17 cellular contexts compared by ENCODE assay signal in genomic region chr2:226839960-226840359, GRCh38. TPM values are rescaled to one million over a fixed set of nuclear protein-coding genes. Genes with fewer than 3 reads are reported as not detected.
DNase-seq lines count a peak whose midpoint lies in the region; TF ChIP-seq lines count a peak whose summit lies in the region.
"Had no signal": no experiment of that assay in that cellular context is flagged by ENCODE, and none has a peak within 500 bp of the region (broad histone marks: within the 10 kb centered on the region; RNA-seq: fewer than 3 reads in every experiment).

No MANE protein-coding gene starts in this region.

- H3K27ac ChIP-seq in WERI-Rb-1 (no peak overlapping the region), neural cell (ENCODE audit: low read length) (peak overlapping the region; percentile 51), brain microvascular endothelial cell (no peak overlapping the region)
- H3K27ac ChIP-seq: coronary artery, epithelial cell of prostate, right lobe of liver had no signal

- in situ Hi-C loops in brain microvascular endothelial cell (cut with HindIII; ENCODE audit: low pct_ligation_motif_present, low sequenced_read_pairs): no loop called here

- DNase-seq in activated T-cell treated with anti-CD3 and anti-CD28 coated beads, Interleukin-2, amount 50 U/mL, for 24 hours: no peak
- no peak for DNase-seq in activated T-cell treated with anti-CD3 and anti-CD28 coated beads, Interleukin-2, amount 50 U/mL, for 48 hours
- DNase-seq in LHCN-M2 (ENCODE audit: low read depth): peak; percentile 39
- peak; percentile 28 for DNase-seq in WERI-Rb-1
- DNase-seq in brain microvascular endothelial cell: no peak
- no peak for DNase-seq in GDM1 (lab: John Stamatoyannopoulos, UW)
- no peak for DNase-seq in NCI-H2196 treated with DMSO at 0.1 percent for 48 hours (lab: John Stamatoyannopoulos, UW; ENCODE audit: unreplicated experiment)
- DNase-seq: aorta; HCEC 1CT; IMR-90; nucleus accumbens; right lobe of liver; RPMI8226; stimulated activated CD4-positive, alpha-beta T cell treated with anti-CD3 and anti-CD28 coated beads, Interleukin-4, amount 100 ng/mL, for 1 hour had no signal

- no peak for TF ChIP-seq RAD21 in neural cell (conservative IDR thresholded peaks at IDR 0.05)

- H3K27me3 ChIP-seq in WERI-Rb-1 (ENCODE audit: insufficient read depth, low read depth, severe bottlenecking) (no peaks in the 10 kb centered on the region), neural cell (ENCODE audit: insufficient read depth, low read depth, low read length) (no peaks in the 10 kb centered on the region), brain microvascular endothelial cell (replicated peaks) (no peaks in the 10 kb centered on the region)
- H3K27me3 ChIP-seq: right lobe of liver had no signal

- H3K27ac Mint-ChIP-seq in activated T-cell treated with anti-CD3 and anti-CD28 coated beads, Interleukin-2, amount 50 U/mL, for 24 hours: peak overlapping the region; percentile 99

- H3K36me3 ChIP-seq in WERI-Rb-1: no peaks in the 10 kb centered on the region
- no peaks in the 10 kb centered on the region for H3K36me3 ChIP-seq in neural cell (ENCODE audit: insufficient read depth, low read length)
- H3K36me3 ChIP-seq in brain microvascular endothelial cell (replicated peaks): no peaks in the 10 kb centered on the region
- H3K36me3 ChIP-seq: right lobe of liver had no signal

- H3K4me2 ChIP-seq in neural cell (ENCODE audit: low read length): peak overlapping the region; percentile 0

- H3K4me3 ChIP-seq in WERI-Rb-1 (ENCODE audit: low read depth, low read length) (no peak overlapping the region), neural cell (ENCODE audit: low read length) (peak overlapping the region; percentile 33), brain microvascular endothelial cell (ENCODE audit: low read depth, low read length) (no peak overlapping the region)
- H3K4me3 ChIP-seq: coronary artery, right lobe of liver had no signal

- no peak overlapping the region for H3K9ac ChIP-seq in neural cell (ENCODE audit: low read length)

- H3K4me1 Mint-ChIP-seq in activated T-cell treated with anti-CD3 and anti-CD28 coated beads, Interleukin-2, amount 50 U/mL, for 24 hours (ENCODE audit: low read depth): peaks cover 72% of the 10 kb centered on the region

- peaks cover 82% of the 10 kb centered on the region for H3K36me3 Mint-ChIP-seq in activated T-cell treated with anti-CD3 and anti-CD28 coated beads, Interleukin-2, amount 50 U/mL, for 24 hours (ENCODE audit: low read depth)

- no peaks in the 10 kb centered on the region for H3K9me2 ChIP-seq in neural cell (ENCODE audit: insufficient read depth, low read length)

- H2AFZ ChIP-seq in neural cell (ENCODE audit: low read depth, low read length): no peak overlapping the region

- TF ChIP-seq CTCF in WERI-Rb-1 (IDR thresholded peaks at IDR 0.05; ENCODE audit: low read depth, low read length) (no peak), neural cell (IDR thresholded peaks at IDR 0.05; ENCODE audit: poor library complexity, severe bottlenecking) (no peak), brain microvascular endothelial cell (IDR thresholded peaks at IDR 0.05; ENCODE audit: low read depth, low read length, missing control alignments) (no peak)

- H3K9me3 Mint-ChIP-seq in activated T-cell treated with anti-CD3 and anti-CD28 coated beads, Interleukin-2, amount 50 U/mL, for 24 hours: no peaks in the 10 kb centered on the region

- TF ChIP-seq EP300 in neural cell (conservative IDR thresholded peaks at IDR 0.05; ENCODE audit: poor library complexity, severe bottlenecking): no peak

- H3K9me3 ChIP-seq in WERI-Rb-1 (ENCODE audit: severe bottlenecking) (peaks cover 6% of the 10 kb centered on the region), neural cell (ENCODE audit: low read length) (no peaks in the 10 kb centered on the region)
- H3K9me3 ChIP-seq: right lobe of liver had no signal

- no peaks in the 10 kb centered on the region for H4K20me1 ChIP-seq in neural cell (ENCODE audit: insufficient read depth)

- no peak overlapping the region for H3K4me3 Mint-ChIP-seq in activated T-cell treated with anti-CD3 and anti-CD28 coated beads, Interleukin-2, amount 50 U/mL, for 24 hours

- H3F3A ChIP-seq in neural cell (ENCODE audit: insufficient read depth, low read length, poor library complexity, severe bottlenecking): peaks cover 5% of the 10 kb centered on the region

- H3K27me3 Mint-ChIP-seq in activated T-cell treated with anti-CD3 and anti-CD28 coated beads, Interleukin-2, amount 50 U/mL, for 24 hours: no peaks in the 10 kb centered on the region

- H3K79me2 ChIP-seq in neural cell (replicated peaks; ENCODE audit: insufficient read depth, low read length): peaks cover 5% of the 10 kb centered on the region

TF ChIP-seq in neural cell, 6 proteins besides CTCF, POLR2A, EP300 and RAD21:
- TF ChIP-seq POLR2AphosphoS5 (IDR thresholded peaks at IDR 0.05): no peak
- TF ChIP-seq TAF1 (IDR thresholded peaks at IDR 0.05; ENCODE audit: low read depth): no peak
- no peak for TF ChIP-seq MXI1 (conservative IDR thresholded peaks at IDR 0.05; ENCODE audit: poor library complexity, severe bottlenecking)
- TF ChIP-seq SMC3 (conservative IDR thresholded peaks at IDR 0.05; ENCODE audit: poor library complexity): no peak
- TF ChIP-seq, protein P1, sequence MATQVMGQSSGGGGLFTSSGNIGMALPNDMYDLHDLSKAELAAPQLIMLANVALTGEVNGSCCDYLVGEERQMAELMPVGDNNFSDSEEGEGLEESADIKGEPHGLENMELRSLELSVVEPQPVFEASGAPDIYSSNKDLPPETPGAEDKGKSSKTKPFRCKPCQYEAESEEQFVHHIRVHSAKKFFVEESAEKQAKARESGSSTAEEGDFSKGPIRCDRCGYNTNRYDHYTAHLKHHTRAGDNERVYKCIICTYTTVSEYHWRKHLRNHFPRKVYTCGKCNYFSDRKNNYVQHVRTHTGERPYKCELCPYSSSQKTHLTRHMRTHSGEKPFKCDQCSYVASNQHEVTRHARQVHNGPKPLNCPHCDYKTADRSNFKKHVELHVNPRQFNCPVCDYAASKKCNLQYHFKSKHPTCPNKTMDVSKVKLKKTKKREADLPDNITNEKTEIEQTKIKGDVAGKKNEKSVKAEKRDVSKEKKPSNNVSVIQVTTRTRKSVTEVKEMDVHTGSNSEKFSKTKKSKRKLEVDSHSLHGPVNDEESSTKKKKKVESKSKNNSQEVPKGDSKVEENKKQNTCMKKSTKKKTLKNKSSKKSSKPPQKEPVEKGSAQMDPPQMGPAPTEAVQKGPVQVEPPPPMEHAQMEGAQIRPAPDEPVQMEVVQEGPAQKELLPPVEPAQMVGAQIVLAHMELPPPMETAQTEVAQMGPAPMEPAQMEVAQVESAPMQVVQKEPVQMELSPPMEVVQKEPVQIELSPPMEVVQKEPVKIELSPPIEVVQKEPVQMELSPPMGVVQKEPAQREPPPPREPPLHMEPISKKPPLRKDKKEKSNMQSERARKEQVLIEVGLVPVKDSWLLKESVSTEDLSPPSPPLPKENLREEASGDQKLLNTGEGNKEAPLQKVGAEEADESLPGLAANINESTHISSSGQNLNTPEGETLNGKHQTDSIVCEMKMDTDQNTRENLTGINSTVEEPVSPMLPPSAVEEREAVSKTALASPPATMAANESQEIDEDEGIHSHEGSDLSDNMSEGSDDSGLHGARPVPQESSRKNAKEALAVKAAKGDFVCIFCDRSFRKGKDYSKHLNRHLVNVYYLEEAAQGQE (IDR thresholded peaks at IDR 0.05; ENCODE audit: borderline replicate concordance): no peak
- no peak for TF ChIP-seq EZH2 (IDR thresholded peaks at IDR 0.05; ENCODE audit: borderline replicate concordance, insufficient read depth, low read length, poor library complexity, severe bottlenecking)

RNA-seq across cellular contexts. Expression of gene RHBDD1, which starts 4.1 kb away (rescaled TPM):
- 4.4 and 6.6 TPM in 2 replicates for total RNA-seq in LHCN-M2 (2014; rRNA removed)
- 9.0 TPM for polyA plus RNA-seq in LHCN-M2 (2012)
- polyA plus RNA-seq in neural cell: 5.4 and 14.1 TPM in 2 replicates
- polyA minus RNA-seq in neural cell: 66.0 and 78.1 TPM in 2 replicates

RNA-seq across cellular contexts. Expression of gene IRS1, which starts 40.3 kb away (rescaled TPM):
- 25.0 and 28.5 TPM in 2 replicates for total RNA-seq in LHCN-M2 (2014; rRNA removed)
- 18.9 TPM for polyA plus RNA-seq in LHCN-M2 (2012)
- polyA plus RNA-seq in neural cell: 7.2 and 7.4 TPM in 2 replicates
- 23.6 and 29.6 TPM in 2 replicates for polyA minus RNA-seq in neural cell

Comparison
In these comparisons a context has a peak if more than half of its experiments do, and no peak if none do; other contexts are left out.
1. DNase-seq: peak in LHCN-M2 (single experiment) and WERI-Rb-1 (single experiment); none in activated T-cell treated with anti-CD3 and anti-CD28 coated beads, Interleukin-2, amount 50 U/mL, for 24 hours (single experiment), activated T-cell treated with anti-CD3 and anti-CD28 coated beads, Interleukin-2, amount 50 U/mL, for 48 hours (0 of 2), brain microvascular endothelial cell (single experiment), GDM1 (single experiment) and NCI-H2196 treated with DMSO at 0.1 percent for 48 hours (single experiment).